ENCODE assay signal across 1 cellular context in genomic region chr10:104232613-104233102, GRCh38.
TF ChIP-seq lines count a peak whose summit lies in the region.

No MANE protein-coding gene starts in this region.

TF ChIP-seq in HCT116, 20 proteins besides CTCF, POLR2A, EP300 and RAD21:
- no peak for TF ChIP-seq ELF1 (IDR thresholded peaks at IDR 0.05; ENCODE audit: borderline replicate concordance, low read depth)
- no peak for TF ChIP-seq EZH2 (IDR thresholded peaks at IDR 0.05)
